In genomic region chr5:38538161-38538560, GRCh38 we compare ENCODE assay signal across 20 cellular contexts. TPM values are rescaled to one million over a fixed set of nuclear protein-coding genes. Genes with fewer than 3 reads are reported as not detected.
"Had no signal": no experiment of that assay in that cellular context is flagged by ENCODE, and none has a peak within 500 bp of the region (broad histone marks: within the 10 kb centered on the region; RNA-seq: fewer than 3 reads in every experiment).

No MANE protein-coding gene starts in this region.

- H3K27ac Mint-ChIP-seq: activated B cell treated with CpG ODN at 0.5 μM for 24 hours; activated CD4-positive, alpha-beta memory T cell treated with anti-CD3 and anti-CD28 coated beads for 36 hours; activated CD8-positive, alpha-beta memory T cell treated with anti-CD3 and anti-CD28 coated beads, Interleukin-2, amount 10 ng/mL, durations not matched to agents 7 days and 5 days; activated naive CD8-positive, alpha-beta T cell treated with anti-CD3 and anti-CD28 coated beads for 36 hours; activated T-helper 17 cell treated with anti-CD3 and anti-CD28 coated beads, Interleukin-2, amount 50 U/mL, for 72 hours; endodermal cell; memory B cell; naive thymus-derived CD4-positive, alpha-beta T cell; stimulated activated naive B cell treated with anti-CD40 and anti-IgM and Interleukin-4, amounts not matched to agents 10 μg/mL and 1 μg/mL and 100 μg/mL, for 72 hours had no signal

- H3K4me1 Mint-ChIP-seq: activated B cell treated with CpG ODN at 0.5 μM for 24 hours; activated CD8-positive, alpha-beta memory T cell treated with anti-CD3 and anti-CD28 coated beads, Interleukin-2, amount 10 ng/mL, durations not matched to agents 7 days and 5 days; activated naive CD8-positive, alpha-beta T cell treated with anti-CD3 and anti-CD28 coated beads for 36 hours; activated T-helper 17 cell treated with anti-CD3 and anti-CD28 coated beads, Interleukin-2, amount 50 U/mL, for 72 hours; memory B cell; naive thymus-derived CD4-positive, alpha-beta T cell; stimulated activated naive B cell treated with anti-CD40 and anti-IgM and Interleukin-4, amounts not matched to agents 10 μg/mL and 1 μg/mL and 100 μg/mL, for 72 hours had no signal

- H3K9me3 Mint-ChIP-seq: activated B cell treated with CpG ODN at 0.5 μM for 24 hours; activated CD4-positive, alpha-beta memory T cell treated with anti-CD3 and anti-CD28 coated beads for 36 hours; activated naive CD8-positive, alpha-beta T cell treated with anti-CD3 and anti-CD28 coated beads for 36 hours; activated T-helper 17 cell treated with anti-CD3 and anti-CD28 coated beads, Interleukin-2, amount 50 U/mL, for 72 hours; endodermal cell; memory B cell; naive thymus-derived CD4-positive, alpha-beta T cell had no signal

- H3K27me3 ChIP-seq: foreskin keratinocyte had no signal

- H3K36me3 Mint-ChIP-seq: activated CD4-positive, alpha-beta memory T cell treated with anti-CD3 and anti-CD28 coated beads for 36 hours; activated CD8-positive, alpha-beta memory T cell treated with anti-CD3 and anti-CD28 coated beads, Interleukin-2, amount 10 ng/mL, durations not matched to agents 7 days and 5 days; activated naive CD8-positive, alpha-beta T cell treated with anti-CD3 and anti-CD28 coated beads for 36 hours; memory B cell; naive thymus-derived CD4-positive, alpha-beta T cell; stimulated activated naive B cell treated with anti-CD40 and anti-IgM and Interleukin-4, amounts not matched to agents 10 μg/mL and 1 μg/mL and 100 μg/mL, for 72 hours had no signal

- DNase-seq: activated B cell treated with CpG ODN at 0.5 μM for 24 hours; activated CD4-positive, alpha-beta memory T cell treated with anti-CD3 and anti-CD28 coated beads for 36 hours; activated CD4-positive, alpha-beta T cell treated with anti-CD3 and anti-CD28 coated beads for 4 hours; activated CD8-positive, alpha-beta memory T cell treated with anti-CD3 and anti-CD28 coated beads, Interleukin-2, amount 10 ng/mL, durations not matched to agents 7 days and 5 days; activated naive CD4-positive, alpha-beta T cell; activated naive CD8-positive, alpha-beta T cell treated with anti-CD3 and anti-CD28 coated beads for 36 hours; amygdala; central memory CD4-positive, alpha-beta T cell; endodermal cell; foreskin keratinocyte; kidney; naive thymus-derived CD4-positive, alpha-beta T cell; spleen; stimulated activated naive B cell treated with anti-CD40 and anti-IgM and Interleukin-4, amounts not matched to agents 10 μg/mL and 1 μg/mL and 100 μg/mL, for 72 hours had no signal

- H3K4me1 ChIP-seq: foreskin keratinocyte had no signal

- H3K36me3 ChIP-seq: spleen, thoracic aorta had no signal

- H3K4me3 Mint-ChIP-seq: activated B cell treated with CpG ODN at 0.5 μM for 24 hours; activated CD4-positive, alpha-beta memory T cell treated with anti-CD3 and anti-CD28 coated beads for 36 hours; activated CD8-positive, alpha-beta memory T cell treated with anti-CD3 and anti-CD28 coated beads, Interleukin-2, amount 10 ng/mL, durations not matched to agents 7 days and 5 days; activated naive CD8-positive, alpha-beta T cell treated with anti-CD3 and anti-CD28 coated beads for 36 hours; activated T-helper 17 cell treated with anti-CD3 and anti-CD28 coated beads, Interleukin-2, amount 50 U/mL, for 72 hours; endodermal cell; memory B cell; naive thymus-derived CD4-positive, alpha-beta T cell; stimulated activated naive B cell treated with anti-CD40 and anti-IgM and Interleukin-4, amounts not matched to agents 10 μg/mL and 1 μg/mL and 100 μg/mL, for 72 hours had no signal

- H3K9me3 ChIP-seq: spleen, thoracic aorta had no signal

- H3K4me3 ChIP-seq: spleen, thoracic aorta had no signal

- H3K27ac ChIP-seq: epithelial cell of prostate, foreskin keratinocyte, parathyroid adenoma, thoracic aorta had no signal

RNA-seq across cellular contexts. Expression of gene LIFR, which starts 18.3 kb away (rescaled TPM):
- total RNA-seq: activated B cell treated with CpG ODN at 0.5 μM for 24 hours; activated CD8-positive, alpha-beta memory T cell treated with anti-CD3 and anti-CD28 coated beads, Interleukin-2, amount 10 ng/mL, durations not matched to agents 7 days and 5 days; activated naive CD8-positive, alpha-beta T cell treated with anti-CD3 and anti-CD28 coated beads for 36 hours; T-helper 2 cell treated with Interferon-gamma antibody and Interleukin-4, amounts not matched to agents 100 ng/mL and 5 ng/mL, for 36 hours had no signal
